In the genomic region with DNA sequence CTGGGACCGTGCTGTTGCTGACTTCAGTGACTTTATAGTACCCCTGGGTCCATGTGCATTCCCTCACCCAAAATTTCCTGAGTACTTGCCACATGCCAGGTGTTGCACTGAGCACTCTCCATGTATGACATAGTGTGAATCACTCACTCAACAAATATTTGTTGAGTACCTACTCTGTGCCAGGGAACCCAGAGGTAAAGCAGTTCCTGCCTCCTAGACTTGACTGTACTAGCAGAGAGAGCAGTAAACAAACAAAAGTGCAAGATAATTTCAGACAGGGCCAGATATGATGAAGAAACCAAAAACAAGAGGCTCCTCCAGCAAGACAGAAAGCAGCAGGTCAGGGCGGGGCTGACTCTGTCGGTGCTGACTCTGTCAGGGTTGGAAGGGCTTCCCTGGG, we compare ENCODE assay signal across 22 cellular contexts. TPM values are rescaled to one million over a fixed set of nuclear protein-coding genes. Genes with fewer than 3 reads are reported as not detected.
DNase-seq lines count a peak whose midpoint lies in the region; ATAC-seq and TF ChIP-seq lines count a peak whose summit lies in the region.
"Had no signal": no experiment of that assay in that cellular context is flagged by ENCODE, and none has a peak within 500 bp of the region (broad histone marks: within the 10 kb centered on the region; RNA-seq: fewer than 3 reads in every experiment).

No MANE protein-coding gene starts in this region.

- H3K4me1 ChIP-seq in esophagus squamous epithelium = peaks cover 10 to 39% (median 16%) of the 10 kb centered on the region in 3 donors
- H3K4me1 ChIP-seq in skeletal muscle satellite cell (ENCODE audit: control insufficient read depth, insufficient read depth, low read length) = peaks cover 44% of the 10 kb centered on the region
- H3K4me1 ChIP-seq: neural progenitor cell, transverse colon had no signal

- intact Hi-C loops in esophagus squamous epithelium (cut with DNase I) = no loop called here

- H3K4me2 ChIP-seq in skeletal muscle satellite cell (ENCODE audit: low read length) = peak overlapping the region; percentile 0
- H3K4me2 ChIP-seq: neural progenitor cell had no signal

- no peak for TF ChIP-seq POLR2A in esophagus squamous epithelium (IDR thresholded peaks at IDR 0.05)

- H3K4me3 ChIP-seq in esophagus squamous epithelium (no peak overlapping the region), skeletal muscle satellite cell (ENCODE audit: low read length) (no peak overlapping the region)
- H3K4me3 ChIP-seq: neural progenitor cell, transverse colon had no signal

- no peak for ATAC-seq in GM21515 (IDR thresholded peaks at IDR 0.05; ENCODE audit: unreplicated experiment)
- ATAC-seq: stimulated activated naive B cell treated with anti-CD40 and anti-IgM and Interleukin-4, amounts not matched to agents 10 μg/mL and 1 μg/mL and 100 μg/mL, for 72 hours had no signal

- H3K36me3 ChIP-seq in esophagus squamous epithelium = no peaks in the 10 kb centered on the region
- no peaks in the 10 kb centered on the region for H3K36me3 ChIP-seq in skeletal muscle satellite cell (ENCODE audit: insufficient read depth, low read length)
- H3K36me3 ChIP-seq: neural progenitor cell, transverse colon had no signal

- H3K27me3 ChIP-seq in esophagus squamous epithelium (peaks cover 0 to 6% (median 0%) of the 10 kb centered on the region in 4 donors), skeletal muscle satellite cell (ENCODE audit: control insufficient read depth, insufficient read depth, low read length) (no peaks in the 10 kb centered on the region)
- H3K27me3 ChIP-seq: neural progenitor cell had no signal

- peak; percentile 5 for DNase-seq in NCI-H345 (lab: John Stamatoyannopoulos, UW)
- DNase-seq in NCI-H345 treated with DMSO at 0.1 percent for 48 hours (lab: John Stamatoyannopoulos, UW; ENCODE audit: unreplicated experiment) = no peak
- peak; percentile 17 to 30 for DNase-seq in SHP77 (lab: John Stamatoyannopoulos, UW)
- DNase-seq in esophagus squamous epithelium (lab: John Stamatoyannopoulos, UW) = no peak
- no peak for DNase-seq in NCI-H2171 (lab: John Stamatoyannopoulos, UW)
- DNase-seq in mucosa of gallbladder (ENCODE audit: low spot score) = no peak
- DNase-seq: ACHN; activated CD4-positive, alpha-beta T cell treated with anti-CD3 and anti-CD28 coated beads for 48 hours; activated CD8-positive, alpha-beta memory T cell treated with anti-CD3 and anti-CD28 coated beads, Interleukin-2, amount 50 U/mL, for 4 hours; activated gamma-delta T cell treated with Interleukin-2 at 50 U/mL for 16 hours; cerebellar nuclear complex; DND-41; H9; kidney glomerular epithelial cell; NCI-H1930; NCI-H526; retina; stimulated activated naive B cell treated with anti-CD40 and anti-IgM and Interleukin-4, amounts not matched to agents 10 μg/mL and 1 μg/mL and 100 μg/mL, for 72 hours; transverse colon had no signal

- WGBS in esophagus squamous epithelium, 2 donors = 36 to 43% methylated on average over 2 to 3 of the region's 3 CpGs

- H3K9ac ChIP-seq in skeletal muscle satellite cell (ENCODE audit: low read depth, low read length) = no peak overlapping the region
- H3K9ac ChIP-seq: neural progenitor cell had no signal

- no peak for TF ChIP-seq CTCF in esophagus squamous epithelium (IDR thresholded peaks at IDR 0.05)

- H3K9me3 ChIP-seq in esophagus squamous epithelium = no peaks in the 10 kb centered on the region
- H3K9me3 ChIP-seq in skeletal muscle satellite cell (replicated peaks; ENCODE audit: low read length) = no peaks in the 10 kb centered on the region
- H3K9me3 ChIP-seq: transverse colon had no signal

- H3K27ac ChIP-seq in esophagus squamous epithelium = peak overlapping the region; percentile 40 to 64 (median 52)
- H3K27ac ChIP-seq: neural progenitor cell, transverse colon had no signal

RNA-seq across cellular contexts. Expression of a gene that starts 12.2 kb away (rescaled TPM):
- total RNA-seq in esophagus squamous epithelium (not detected), mucosa of gallbladder (not detected)
- total RNA-seq in skeletal muscle satellite cell (2012; rRNA removed) = under 0.01 and 0.25 TPM in 2 replicates
- total RNA-seq: H9, transverse colon had no signal

RNA-seq across cellular contexts. Expression of a gene that starts 24.8 kb away (rescaled TPM):
- 1 to 10 TPM; 4.3 to 9.2 (median 7.0) TPM for total RNA-seq in esophagus squamous epithelium
- total RNA-seq in skeletal muscle satellite cell (2012; rRNA removed) = 9.0 and 11.2 TPM in 2 replicates
- 22.0 TPM for total RNA-seq in mucosa of gallbladder

Comparison
In these comparisons a context has a peak if more than half of its experiments do, and no peak if none do; other contexts are left out.
1. DNase-seq: peak in NCI-H345 (single experiment) and SHP77 (2 of 2); none in NCI-H345 treated with DMSO at 0.1 percent for 48 hours (single experiment), esophagus squamous epithelium (single experiment), NCI-H2171 (single experiment) and mucosa of gallbladder (single experiment).